ENCODE assay signal across 22 cellular contexts in the genomic region with DNA sequence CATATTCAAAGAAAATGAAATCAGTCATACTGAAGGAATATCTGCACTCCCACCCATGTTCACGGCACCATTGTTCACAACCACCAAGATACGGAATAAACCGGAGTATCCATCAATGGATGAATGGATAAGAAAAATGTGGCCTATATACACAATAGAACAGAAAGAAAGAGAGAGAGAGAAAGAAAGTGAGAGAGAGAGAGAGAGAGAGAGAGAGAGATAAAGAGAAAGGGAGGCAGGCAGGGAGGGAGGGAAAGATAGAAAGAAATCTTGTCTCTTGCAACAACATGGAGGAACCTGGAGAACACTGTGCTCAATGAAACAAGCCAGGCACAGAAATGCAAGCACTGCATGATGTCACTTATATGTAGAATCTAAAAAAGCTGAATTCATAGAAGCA. TPM values are rescaled to one million over a fixed set of nuclear protein-coding genes. Genes with fewer than 3 reads are reported as not detected.
A peak's percentile ranks its signal among the peaks of the same experiment; 100 is the strongest.
DNase-seq lines count a peak whose midpoint lies in the region; ATAC-seq, FAIRE-seq and TF ChIP-seq lines count a peak whose summit lies in the region.
"Had no signal": no experiment of that assay in that cellular context is flagged by ENCODE, and none has a peak within 500 bp of the region (broad histone marks: within the 10 kb centered on the region; RNA-seq: fewer than 3 reads in every experiment).

No MANE protein-coding gene starts in this region.

- no peak overlapping the region for H2BK12ac ChIP-seq in trophoblast cell (ENCODE audit: low read length)

- no peak for ATAC-seq in activated CD4-positive, alpha-beta T cell treated with anti-CD3 and anti-CD28 coated beads for 36 hours
- ATAC-seq in K562 (peak; percentile 9; the same call in 1 of the 3 replicates), HG02588 (IDR thresholded peaks at IDR 0.05; ENCODE audit: unreplicated experiment) (no peak)
- no peak for ATAC-seq in activated T-helper 17 cell treated with anti-CD3 and anti-CD28 coated beads, Interleukin-2, amount 50 U/mL, for 72 hours (replicated peaks)
- ATAC-seq: Right ventricle myocardium inferior had no signal

- H2AK5ac ChIP-seq in trophoblast cell (ENCODE audit: low read length), result no peak overlapping the region

- no peak overlapping the region for H3K4me2 ChIP-seq in K562 (ENCODE audit: insufficient read depth, low read length)
- no peak overlapping the region for H3K4me2 ChIP-seq in trophoblast cell (ENCODE audit: low read length)

- in situ Hi-C loops in K562 (cut with MboI), result no loop called here

- no peak overlapping the region for H3K18ac ChIP-seq in trophoblast cell (ENCODE audit: low read length)

- peaks cover 36% of the 10 kb centered on the region for H3K36me3 ChIP-seq in K562 (ENCODE audit: control insufficient read depth, insufficient read depth, low read length)
- H3K36me3 ChIP-seq in trophoblast cell (ENCODE audit: control insufficient read depth in 1 of 2, insufficient read depth in 2 of 2, low read length in 2 of 2), result no peaks in the 10 kb centered on the region
- H3K36me3 ChIP-seq: MG63 had no signal

- no TSS peak for BruUV-seq in K562 (replicated peaks; lab: Mats Ljungman, UMichigan)

- intact Hi-C loops in activated CD4-positive, alpha-beta T cell treated with anti-CD3 and anti-CD28 coated beads for 36 hours (cut with DNase I, micrococcal nuclease), result no loop called here
- intact Hi-C loops in K562 (cut with micrococcal nuclease), result no loop called here

- H3K9ac ChIP-seq in K562 (ENCODE audit: insufficient read depth in 1 of 2, low read depth in 2 of 2, low read length in 2 of 2) (no peak overlapping the region), trophoblast cell (ENCODE audit: low read length) (no peak overlapping the region)

- WGBS in K562 (ENCODE audit: insufficient coverage, low coverage, missing lambda C conversion rate), result 89% methylated on average over 3 of the region's 3 CpGs
- no CpG with 5 or more reads among the region's 3 CpGs for WGBS in trophoblast cell (ENCODE audit: extremely low coverage, insufficient coverage, insufficient read length)

- H3K27ac ChIP-seq in K562 (ENCODE audit: extremely low read depth, low read depth, low read length), result no peak overlapping the region
- H3K27ac ChIP-seq in trophoblast cell (ENCODE audit: low read depth, low read length), result no peak overlapping the region
- H3K27ac ChIP-seq: SK-N-MC had no signal

- H3K4me1 ChIP-seq in K562 (replicated peaks in 1 of 2; ENCODE audit: control insufficient read depth in 2 of 2, insufficient read depth in 2 of 2, low read length in 2 of 2) (no peaks in the 10 kb centered on the region; a peak in 3 of 5 replicates), trophoblast cell (ENCODE audit: control insufficient read depth in 1 of 2, insufficient read depth in 2 of 2, low read length in 2 of 2) (peaks cover 0 to 2% of the 10 kb centered on the region in 2 experiments)

- peaks cover 12% of the 10 kb centered on the region for H3K9me3 Mint-ChIP-seq in activated CD4-positive, alpha-beta T cell treated with anti-CD3 and anti-CD28 coated beads for 36 hours (ENCODE audit: low read depth)
- peaks cover 22% of the 10 kb centered on the region for H3K9me3 Mint-ChIP-seq in activated CD4-positive, alpha-beta T cell treated with anti-CD3 and anti-CD28 coated beads, Interleukin-2, amount 10 ng/mL, durations not matched to agents 7 days and 5 days
- peaks cover 0 to 15% (median 2%) of the 10 kb centered on the region in 3 donors for H3K9me3 Mint-ChIP-seq in IgD-negative memory B cell
- no peaks in the 10 kb centered on the region for H3K9me3 Mint-ChIP-seq in activated T-helper 17 cell treated with anti-CD3 and anti-CD28 coated beads, Interleukin-2, amount 50 U/mL, for 72 hours

- no peak for TF ChIP-seq CTCF in K562 (IDR thresholded peaks at IDR 0.05 in 2 of 3, conservative IDR thresholded peaks at IDR 0.05 in 1 of 3; ENCODE audit: insufficient read depth in 2 of 3, low read depth in 1 of 3, low read length in 3 of 3)

- H3K27ac Mint-ChIP-seq in activated CD4-positive, alpha-beta T cell treated with anti-CD3 and anti-CD28 coated beads for 36 hours, result peak overlapping the region; percentile 39
- H3K27ac Mint-ChIP-seq in activated CD4-positive, alpha-beta T cell treated with anti-CD3 and anti-CD28 coated beads, Interleukin-2, amount 10 ng/mL, durations not matched to agents 7 days and 5 days, result no peak overlapping the region
- peak overlapping the region in 2 of 3 donors; percentile 11 to 71 for H3K27ac Mint-ChIP-seq in IgD-negative memory B cell
- H3K27ac Mint-ChIP-seq in activated T-helper 17 cell treated with anti-CD3 and anti-CD28 coated beads, Interleukin-2, amount 50 U/mL, for 72 hours, result no peak overlapping the region
- H3K27ac Mint-ChIP-seq: B cell had no signal

- no peaks in the 10 kb centered on the region for H4K20me1 ChIP-seq in K562 (replicated peaks; ENCODE audit: control insufficient read depth, insufficient read depth, low read length)

- TF ChIP-seq POLR2A in K562 (conservative IDR thresholded peaks at IDR 0.05), result no peak

- H3K4ac ChIP-seq in trophoblast cell (ENCODE audit: low read depth, low read length), result peak overlapping the region; percentile 27

- no peak overlapping the region for H3K4me3 Mint-ChIP-seq in activated CD4-positive, alpha-beta T cell treated with anti-CD3 and anti-CD28 coated beads for 36 hours
- H3K4me3 Mint-ChIP-seq in activated CD4-positive, alpha-beta T cell treated with anti-CD3 and anti-CD28 coated beads, Interleukin-2, amount 10 ng/mL, durations not matched to agents 7 days and 5 days, result no peak overlapping the region
- peak overlapping the region in 1 of 4 donors; percentile 1 for H3K4me3 Mint-ChIP-seq in IgD-negative memory B cell
- H3K4me3 Mint-ChIP-seq in activated T-helper 17 cell treated with anti-CD3 and anti-CD28 coated beads, Interleukin-2, amount 50 U/mL, for 72 hours, result no peak overlapping the region
- H3K4me3 Mint-ChIP-seq: B cell had no signal

- peaks cover 47% of the 10 kb centered on the region for H3K4me1 Mint-ChIP-seq in activated CD4-positive, alpha-beta T cell treated with anti-CD3 and anti-CD28 coated beads for 36 hours
- peaks cover 21% of the 10 kb centered on the region for H3K4me1 Mint-ChIP-seq in activated CD4-positive, alpha-beta T cell treated with anti-CD3 and anti-CD28 coated beads, Interleukin-2, amount 10 ng/mL, durations not matched to agents 7 days and 5 days
- H3K4me1 Mint-ChIP-seq in IgD-negative memory B cell, result peaks cover 17 to 43% (median 34%) of the 10 kb centered on the region in 3 donors
- peaks cover 36% of the 10 kb centered on the region for H3K4me1 Mint-ChIP-seq in activated T-helper 17 cell treated with anti-CD3 and anti-CD28 coated beads, Interleukin-2, amount 50 U/mL, for 72 hours

- H3K27me3 Mint-ChIP-seq in activated CD4-positive, alpha-beta T cell treated with anti-CD3 and anti-CD28 coated beads for 36 hours, result no peaks in the 10 kb centered on the region
- no peaks in the 10 kb centered on the region for H3K27me3 Mint-ChIP-seq in activated CD4-positive, alpha-beta T cell treated with anti-CD3 and anti-CD28 coated beads, Interleukin-2, amount 10 ng/mL, durations not matched to agents 7 days and 5 days
- H3K27me3 Mint-ChIP-seq in IgD-negative memory B cell, result no peaks in the 10 kb centered on the region
- H3K27me3 Mint-ChIP-seq in activated T-helper 17 cell treated with anti-CD3 and anti-CD28 coated beads, Interleukin-2, amount 50 U/mL, for 72 hours, result no peaks in the 10 kb centered on the region
- H3K27me3 Mint-ChIP-seq: B cell had no signal

- no peak overlapping the region for H3K23ac ChIP-seq in trophoblast cell (ENCODE audit: low read length)

- H2BK120ac ChIP-seq in trophoblast cell (ENCODE audit: insufficient read depth, low read length, poor library complexity), result no peak overlapping the region

- no peaks in the 10 kb centered on the region for H3K9me1 ChIP-seq in K562 (ENCODE audit: control insufficient read depth, insufficient read depth, low read length)

- CTCF ChIA-PET in activated CD4-positive, alpha-beta T cell treated with anti-CD3 and anti-CD28 coated beads for 36 hours (lab: Charles Lee), result no interaction called here
- CTCF ChIA-PET in activated CD4-positive, alpha-beta T cell treated with anti-CD3 and anti-CD28 coated beads, Interleukin-2, amount 10 ng/mL, durations not matched to agents 7 days and 5 days (lab: Charles Lee), result no interaction called here
- CTCF ChIA-PET in K562 (lab: Yijun Ruan, JAX; ENCODE audit: low intra/inter-chr PET ratio), result no interaction called here

- H3K27me3 ChIP-seq in K562 (ENCODE audit: control insufficient read depth in 2 of 2, insufficient read depth in 2 of 2, low read length in 2 of 2) (no peaks in the 10 kb centered on the region), trophoblast cell (ENCODE audit: insufficient read depth, low read length) (no peaks in the 10 kb centered on the region)
- H3K27me3 ChIP-seq: MG63 had no signal

- no peak overlapping the region for H4K91ac ChIP-seq in trophoblast cell (ENCODE audit: low read depth, low read length)

- TF ChIP-seq RAD21 in K562 (CRISPR knock-in tag; conservative IDR thresholded peaks at IDR 0.05 in 1 of 2, IDR thresholded peaks at IDR 0.05 in 1 of 2), result no peak

- no peak for FAIRE-seq in K562 (lab: Jason Lieb, UNC)
- FAIRE-seq: RCC 7860 had no signal

- no peak overlapping the region for H4K8ac ChIP-seq in trophoblast cell (ENCODE audit: low read depth, low read length)

- no peak overlapping the region for H2BK5ac ChIP-seq in trophoblast cell (ENCODE audit: low read depth, low read length, poor library complexity)

- DNase-seq in activated CD4-positive, alpha-beta T cell treated with anti-CD3 and anti-CD28 coated beads for 36 hours, result no peak
- no peak for DNase-seq in activated CD4-positive, alpha-beta T cell treated with anti-CD3 and anti-CD28 coated beads, Interleukin-2, amount 10 ng/mL, durations not matched to agents 7 days and 5 days
- DNase-seq in K562 (ENCODE audit: extremely low read depth in 1 of 4, low spot score in 3 of 4) (no peak), trophoblast cell (no peak), NCI-H1417 (lab: John Stamatoyannopoulos, UW) (no peak)
- DNase-seq: 8988T; DMS153; GF-D8; IMR-90; Kasumi-1; MG63; NCI-H1105; NCI-H1694; NCI-H748 treated with DMSO at 0.1 percent for 48 hours; NK-92 treated with Interleukin-12 subunit alpha and Interleukin-12 subunit beta, amount 100 ng/mL, for 24 hours had no signal

- H3K4me3 ChIP-seq in K562 (no peak overlapping the region), trophoblast cell (ENCODE audit: low read depth, low read length) (no peak overlapping the region)
- H3K4me3 ChIP-seq: MG63, SK-N-MC had no signal

- TF ChIP-seq EP300 in K562 (IDR thresholded peaks at IDR 0.05; ENCODE audit: low read length), result no peak

- no peak overlapping the region for H4K12ac ChIP-seq in trophoblast cell (ENCODE audit: low read depth, low read length)

- peaks cover 58% of the 10 kb centered on the region for H3K36me3 Mint-ChIP-seq in activated CD4-positive, alpha-beta T cell treated with anti-CD3 and anti-CD28 coated beads for 36 hours (ENCODE audit: low read depth)
- peaks cover 55% of the 10 kb centered on the region for H3K36me3 Mint-ChIP-seq in activated CD4-positive, alpha-beta T cell treated with anti-CD3 and anti-CD28 coated beads, Interleukin-2, amount 10 ng/mL, durations not matched to agents 7 days and 5 days (ENCODE audit: low read depth)
- H3K36me3 Mint-ChIP-seq in IgD-negative memory B cell, result peaks cover 15% of the 10 kb centered on the region
- H3K36me3 Mint-ChIP-seq in activated T-helper 17 cell treated with anti-CD3 and anti-CD28 coated beads, Interleukin-2, amount 50 U/mL, for 72 hours (ENCODE audit: low read depth), result peaks cover 66% of the 10 kb centered on the region

- H3K79me2 ChIP-seq in K562 (ENCODE audit: control insufficient read depth, insufficient read depth, low read length) (peaks cover 99% of the 10 kb centered on the region), trophoblast cell (ENCODE audit: control insufficient read depth, insufficient read depth, low read length, poor library complexity) (peaks cover 2% of the 10 kb centered on the region)

- H2AFZ ChIP-seq in K562 (ENCODE audit: low read depth, low read length) (no peak overlapping the region), trophoblast cell (ENCODE audit: insufficient read depth, low read length, poor library complexity) (no peak overlapping the region)

- H3K79me1 ChIP-seq in trophoblast cell (ENCODE audit: low read length), result no peaks in the 10 kb centered on the region

- H3K9me3 ChIP-seq in K562 (replicated peaks; ENCODE audit: control insufficient read depth, insufficient read depth, low read depth, low read length) (peaks cover 8% of the 10 kb centered on the region), trophoblast cell (ENCODE audit: insufficient read depth, low read depth, low read length) (no peaks in the 10 kb centered on the region)
- H3K9me3 ChIP-seq: MG63 had no signal

- POLR2A ChIA-PET in activated CD4-positive, alpha-beta T cell treated with anti-CD3 and anti-CD28 coated beads for 36 hours (lab: Charles Lee), result no interaction called here
- POLR2A ChIA-PET in activated CD4-positive, alpha-beta T cell treated with anti-CD3 and anti-CD28 coated beads, Interleukin-2, amount 10 ng/mL, durations not matched to agents 7 days and 5 days (lab: Charles Lee), result no interaction called here
- POLR2A ChIA-PET in K562 (lab: Yijun Ruan, JAX), result interaction anchor here (1.1 kb wide), 1 partner anchor 9 kb away, joined by 3 read pairs; no protein-coding TSS in a partner anchor

- H3K14ac ChIP-seq in trophoblast cell (ENCODE audit: low read length), result no peak overlapping the region

RNA-seq across cellular contexts. Expression of gene ANKRD17, which starts 52.4 kb away (rescaled TPM):
- total RNA-seq in activated CD4-positive, alpha-beta T cell treated with anti-CD3 and anti-CD28 coated beads for 36 hours, result 10 to 100 TPM; 58.4 to 63.7 TPM
- total RNA-seq in activated CD4-positive, alpha-beta T cell treated with anti-CD3 and anti-CD28 coated beads, Interleukin-2, amount 10 ng/mL, durations not matched to agents 7 days and 5 days, result 10 to 100 TPM; 51.2 to 58.2 TPM
- 9.6 TPM for polyA plus RNA-seq in IgD-negative memory B cell
- total RNA-seq in K562 (2011; cell fraction: chromatin; rRNA removed; ENCODE audit: low replicate concordance), result 75.2 and 214 TPM in 2 replicates
- total RNA-seq in K562 (2011; cell fraction: nucleolus; rRNA removed), result 40.7 and 57.2 TPM in 2 replicates
- total RNA-seq in K562 (2011; cell fraction: nucleoplasm; rRNA removed), result 73.1 and 77.5 TPM in 2 replicates
- total RNA-seq in K562 (2014; rRNA removed), result 40.0 and 42.2 TPM in 2 replicates
- total RNA-seq in K562 (2014; rRNA removed; fragmentation: Illumina TruSeq; extraction: Trizol), result 52.2 and 59.0 TPM in 2 replicates
- 53.8 and 55.5 TPM in 2 replicates for total RNA-seq in K562 (2015; rRNA removed; fragmentation: Illumina TruSeq; extraction: Trizol)
- total RNA-seq in K562 (2021), result 67.4 and 73.2 TPM in 2 replicates
- polyA plus RNA-seq in K562 (2011; rRNA removed), result 86.9 and 89.3 TPM in 2 replicates
- polyA plus RNA-seq in K562 (2011; cell fraction: cytosol; rRNA removed), result 46.3 and 63.7 TPM in 2 replicates
- polyA plus RNA-seq in K562 (2011; cell fraction: nucleus; rRNA removed), result 73.9 and 82.8 TPM in 2 replicates
- polyA plus RNA-seq in K562 (2012), result 26.2 and 39.0 TPM in 2 replicates
- polyA plus RNA-seq in K562 (2014; fragmentation: Illumina TruSeq; extraction: Trizol), result 55.0 and 58.9 TPM in 2 replicates
- polyA plus RNA-seq in K562 (2014; fragmentation: Nextera tagmentation; extraction: Ambion mirVana), result 10 to 100 TPM; 25.5 to 26.9 TPM
- 34.4 and 37.8 TPM in 2 replicates for polyA plus RNA-seq in K562 (2014; rRNA removed)
- 220 and 227 TPM in 2 replicates for polyA minus RNA-seq in K562 (2011; rRNA and poly(A)+ RNA removed)
- 81.2 and 104 TPM in 2 replicates for polyA minus RNA-seq in K562 (2011; cell fraction: cytosol; rRNA and poly(A)+ RNA removed)
- 58.8 and 101 TPM in 2 replicates for polyA minus RNA-seq in K562 (2011; cell fraction: nucleus; rRNA and poly(A)+ RNA removed)
- 38.9 and 39.8 TPM in 2 replicates for polyA plus RNA-seq in trophoblast cell (2013)
- total RNA-seq in activated T-helper 17 cell treated with anti-CD3 and anti-CD28 coated beads, Interleukin-2, amount 50 U/mL, for 72 hours, result 10 to 100 TPM; 46.7 to 70.7 TPM

Comparison
In these comparisons a context has a peak if more than half of its experiments do, and no peak if none do; other contexts are left out.
1. H3K27ac Mint-ChIP-seq: peak in activated CD4-positive, alpha-beta T cell treated with anti-CD3 and anti-CD28 coated beads for 36 hours (single experiment) and IgD-negative memory B cell (2 of 3); none in activated CD4-positive, alpha-beta T cell treated with anti-CD3 and anti-CD28 coated beads, Interleukin-2, amount 10 ng/mL, durations not matched to agents 7 days and 5 days (single experiment) and activated T-helper 17 cell treated with anti-CD3 and anti-CD28 coated beads, Interleukin-2, amount 50 U/mL, for 72 hours (single experiment).